ENCODE assay signal across 9 cellular contexts in the genomic region with DNA sequence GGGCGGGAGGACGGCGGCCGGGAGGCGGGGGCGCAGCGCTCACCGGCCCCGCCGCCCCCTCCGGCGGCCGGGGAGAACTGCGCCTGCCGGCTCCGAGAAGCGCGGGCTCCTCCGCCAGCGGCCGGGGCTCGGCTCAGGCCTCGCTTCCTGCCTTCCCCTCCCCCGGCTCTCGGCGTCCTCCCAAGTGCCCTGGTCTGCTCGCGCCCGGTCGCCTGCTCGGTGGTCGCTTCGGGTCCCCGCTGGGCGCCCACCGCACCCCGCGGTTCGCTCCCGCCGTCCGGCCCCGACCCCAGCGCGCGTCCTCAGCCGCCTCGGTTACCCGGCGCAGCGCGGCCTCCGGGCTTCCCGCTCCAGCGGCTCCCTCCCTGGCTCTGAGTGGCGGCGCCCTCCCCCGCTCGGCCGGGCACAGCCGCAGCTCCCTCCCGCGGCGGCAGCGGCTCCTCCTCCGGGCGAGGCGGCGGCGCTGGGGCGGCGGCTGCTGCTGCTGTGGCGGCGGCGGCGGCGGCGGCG. TPM values are rescaled to one million over a fixed set of nuclear protein-coding genes. Genes with fewer than 3 reads are reported as not detected.
DNase-seq lines count a peak whose midpoint lies in the region; ATAC-seq and TF ChIP-seq lines count a peak whose summit lies in the region.
"Had no signal": no experiment of that assay in that cellular context is flagged by ENCODE, and none has a peak within 500 bp of the region (broad histone marks: within the 10 kb centered on the region; RNA-seq: fewer than 3 reads in every experiment).

No MANE protein-coding gene starts in this region.

- ATAC-seq in GM19035 (IDR thresholded peaks at IDR 0.05; ENCODE audit: unreplicated experiment) (peak; percentile 42), HG03342 (IDR thresholded peaks at IDR 0.05; ENCODE audit: unreplicated experiment) (peak; percentile 33), RWPE2 (ENCODE audit: low read depth) (peak; percentile 29), heart left ventricle (peak in 3 of 4 donors; percentile 3 to 39 (median 7)), HG03457 (IDR thresholded peaks at IDR 0.05; ENCODE audit: unreplicated experiment) (no peak)

- H3K9me3 ChIP-seq in RWPE2 (ENCODE audit: severe bottlenecking), result no peaks in the 10 kb centered on the region
- no peaks in the 10 kb centered on the region for H3K9me3 ChIP-seq in heart left ventricle

- intact Hi-C loops in activated naive CD4-positive, alpha-beta T cell treated with anti-CD3 and anti-CD28 coated beads for 36 hours (cut with micrococcal nuclease), result loop anchor here (5.0 to 10.0 kb wide), 3 partner anchors 77 to 1006 kb away; partner anchors contain the start of genes FMNL1, GPATCH8 and HROB
- intact Hi-C loops in heart left ventricle (cut with DNase I), result loop anchor here in 4 of 10 donors (1.0 to 10.0 kb wide), 5 partner anchors 19 to 286 kb away; partner anchors contain the start of genes SLC25A39 (in 2 of the 4) and GPATCH8 (in 1 of the 4)

- peaks cover 33% of the 10 kb centered on the region for H3K4me1 Mint-ChIP-seq in activated naive CD4-positive, alpha-beta T cell treated with anti-CD3 and anti-CD28 coated beads for 36 hours (ENCODE audit: low read depth)
- peaks cover 14% of the 10 kb centered on the region for H3K4me1 Mint-ChIP-seq in progenitor cell of endocrine pancreas (ENCODE audit: low read depth)

- H3K27ac Mint-ChIP-seq in activated naive CD4-positive, alpha-beta T cell treated with anti-CD3 and anti-CD28 coated beads for 36 hours, result peak overlapping the region; percentile 59
- no peak overlapping the region for H3K27ac Mint-ChIP-seq in progenitor cell of endocrine pancreas

- DNase-seq in CD1c-positive myeloid dendritic cell (ENCODE audit: extremely low spot score) (peak; percentile 85), RWPE2 (ENCODE audit: low spot score) (no peak), heart left ventricle (peak; percentile 64 to 85 (median 71)), progenitor cell of endocrine pancreas (ENCODE audit: low spot score, unreplicated experiment) (peak; percentile 62)
- DNase-seq in activated naive CD4-positive, alpha-beta T cell treated with anti-CD3 and anti-CD28 coated beads for 36 hours, result peak; percentile 70

- 0 to 1% (median 0%) methylated on average over 3 to 79 of the region's 79 CpGs for WGBS in heart left ventricle, 4 donors

- H3K4me1 ChIP-seq in RWPE2 (ENCODE audit: insufficient read depth, poor library complexity, severe bottlenecking) (peaks cover 19% of the 10 kb centered on the region), heart left ventricle (peaks cover 4 to 50% (median 42%) of the 10 kb centered on the region in 12 donors)

- H3K4me3 ChIP-seq in RWPE2 (ENCODE audit: severe bottlenecking) (peak overlapping the region; percentile 83), heart left ventricle (peak overlapping the region; percentile 76 to 100 (median 96))

- H3K9me3 Mint-ChIP-seq in activated naive CD4-positive, alpha-beta T cell treated with anti-CD3 and anti-CD28 coated beads for 36 hours, result no peaks in the 10 kb centered on the region
- H3K9me3 Mint-ChIP-seq in progenitor cell of endocrine pancreas (ENCODE audit: low read depth), result no peaks in the 10 kb centered on the region
- H3K9me3 Mint-ChIP-seq: activated naive CD4-positive, alpha-beta T cell treated with anti-CD3 and anti-CD28 coated beads, Interleukin-2, amount 50 U/mL, for 24 hours had no signal

- peaks cover 33% of the 10 kb centered on the region for H3K36me3 Mint-ChIP-seq in activated naive CD4-positive, alpha-beta T cell treated with anti-CD3 and anti-CD28 coated beads for 36 hours (ENCODE audit: low read depth)
- peaks cover 15% of the 10 kb centered on the region for H3K36me3 Mint-ChIP-seq in progenitor cell of endocrine pancreas (ENCODE audit: insufficient read depth)

- H3K27me3 ChIP-seq in RWPE2 (ENCODE audit: insufficient read depth, poor library complexity, severe bottlenecking) (no peaks in the 10 kb centered on the region), heart left ventricle (no peaks in the 10 kb centered on the region)

- H3K36me3 ChIP-seq in RWPE2 (ENCODE audit: low read depth) (peaks cover 31% of the 10 kb centered on the region), heart left ventricle (peaks cover 5 to 31% (median 29%) of the 10 kb centered on the region in 9 donors)

- TF ChIP-seq CTCF in RWPE2 (IDR thresholded peaks at IDR 0.05; ENCODE audit: poor library complexity, severe bottlenecking) (no peak), heart left ventricle (IDR thresholded peaks at IDR 0.05) (peak in 11 of 12 donors; percentile 13 to 61 (median 45)), progenitor cell of endocrine pancreas (IDR thresholded peaks at IDR 0.05; ENCODE audit: unreplicated experiment) (peak; percentile 55)

- H3K27me3 Mint-ChIP-seq in activated naive CD4-positive, alpha-beta T cell treated with anti-CD3 and anti-CD28 coated beads for 36 hours (ENCODE audit: low read depth), result no peaks in the 10 kb centered on the region
- no peaks in the 10 kb centered on the region for H3K27me3 Mint-ChIP-seq in progenitor cell of endocrine pancreas
- H3K27me3 Mint-ChIP-seq: activated naive CD4-positive, alpha-beta T cell treated with anti-CD3 and anti-CD28 coated beads, Interleukin-2, amount 50 U/mL, for 24 hours had no signal

- peak overlapping the region; percentile 95 for H3K27ac ChIP-seq in RWPE2 (ENCODE audit: poor library complexity, severe bottlenecking)
- peak overlapping the region; percentile 97 to 100 (median 100) for H3K27ac ChIP-seq in heart left ventricle

- TF ChIP-seq POLR2A in heart left ventricle (IDR thresholded peaks at IDR 0.05), result peak in 1 of 2 donors; percentile 28

- CTCF ChIA-PET in activated naive CD4-positive, alpha-beta T cell treated with anti-CD3 and anti-CD28 coated beads for 36 hours (lab: Charles Lee), result interaction anchor here (2.5 to 4.9 kb wide), 2 partner anchors 9 to 32 kb away, joined by 6 to 41 read pairs; partner anchors contain the start of gene TMUB2

- H3K4me3 Mint-ChIP-seq in activated naive CD4-positive, alpha-beta T cell treated with anti-CD3 and anti-CD28 coated beads for 36 hours, result peak overlapping the region; percentile 34
- no peak overlapping the region for H3K4me3 Mint-ChIP-seq in progenitor cell of endocrine pancreas (ENCODE audit: low read depth)

RNA-seq across cellular contexts. Expression of gene UBTF, which starts 0.3 kb away (rescaled TPM):
- total RNA-seq in activated naive CD4-positive, alpha-beta T cell treated with anti-CD3 and anti-CD28 coated beads for 36 hours, result 10 to 100 TPM; 91.8 to 92.6 TPM
- total RNA-seq in heart left ventricle (10 to 100 TPM; 33.1 to 61.2 (median 44.2) TPM), progenitor cell of endocrine pancreas (94.2 and 100 TPM in 2 replicates)
- polyA plus RNA-seq in heart left ventricle, result 10 to 100 TPM; 34.1 to 41.6 TPM

RNA-seq across cellular contexts. Expression of gene ATXN7L3, which starts 19.5 kb away (rescaled TPM):
- 10 to 100 TPM; 53.3 to 53.9 TPM for total RNA-seq in activated naive CD4-positive, alpha-beta T cell treated with anti-CD3 and anti-CD28 coated beads for 36 hours
- total RNA-seq in heart left ventricle (10 to 100 TPM; 24.1 to 51.9 (median 35.3) TPM), progenitor cell of endocrine pancreas (117 and 135 TPM in 2 replicates)
- 10 to 100 TPM; 24.3 to 54.4 TPM for polyA plus RNA-seq in heart left ventricle

RNA-seq across cellular contexts. Expression of gene TMUB2, which starts 32.4 kb away (rescaled TPM):
- total RNA-seq in activated naive CD4-positive, alpha-beta T cell treated with anti-CD3 and anti-CD28 coated beads for 36 hours, result 10 to 100 TPM; 21.2 to 22.9 TPM
- total RNA-seq in heart left ventricle (10 to 100 TPM; 18.8 to 37.4 (median 21.8) TPM), progenitor cell of endocrine pancreas (48.5 and 50.3 TPM in 2 replicates)
- polyA plus RNA-seq in heart left ventricle, result 10 to 100 TPM; 24.7 to 35.1 TPM

RNA-seq across cellular contexts. Expression of gene ASB16, which starts 48.7 kb away (rescaled TPM):
- under 1 TPM in 1 of 2 experiments, not detected in 1; 0.12 TPM for total RNA-seq in activated naive CD4-positive, alpha-beta T cell treated with anti-CD3 and anti-CD28 coated beads for 36 hours
- 10 to 100 TPM in 7 of 9 donors, 1 to 10 TPM in 2; 7.7 to 71.1 (median 13.8) TPM for total RNA-seq in heart left ventricle
- 1 to 10 TPM; 1.5 to 5.1 TPM for polyA plus RNA-seq in heart left ventricle
- 0.49 and 0.89 TPM in 2 replicates for total RNA-seq in progenitor cell of endocrine pancreas

RNA-seq across cellular contexts. Expression of gene SLC4A1, which starts 48.8 kb away (rescaled TPM):
- not detected for total RNA-seq in activated naive CD4-positive, alpha-beta T cell treated with anti-CD3 and anti-CD28 coated beads for 36 hours
- total RNA-seq in heart left ventricle (1 to 10 TPM in 1 of 9 donors, under 1 TPM in 7, not detected in 1; 0.29 to 3.3 (median 0.61) TPM), progenitor cell of endocrine pancreas (not detected in 2 replicates)
- under 1 TPM in 1 of 2 donors, not detected in 1; 0.03 TPM for polyA plus RNA-seq in heart left ventricle
